Comparison of ENCODE assay signal across 8 cellular contexts in genomic region chr9:35481347-35481975, GRCh38. TPM values are rescaled to one million over a fixed set of nuclear protein-coding genes. Genes with fewer than 3 reads are reported as not detected.
A peak's percentile ranks its signal among the peaks of the same experiment; 100 is the strongest.
DNase-seq lines count a peak whose midpoint lies in the region; ATAC-seq and FAIRE-seq lines count a peak whose summit lies in the region.

No MANE protein-coding gene starts in this region.

- DNase-seq in DMS53 treated with DMSO at 0.1 percent for 48 hours (lab: John Stamatoyannopoulos, UW; ENCODE audit: unreplicated experiment) (peak; percentile 4), HTR-8/SVneo (ENCODE audit: insufficient read length, low spot score) (peak; percentile 32), SJCRH30 (peak; percentile 60 to 69), dermis microvascular lymphatic vessel endothelial cell (ENCODE audit: low read depth in 2 of 2) (peak; percentile 61 to 78), midbrain (lab: John Stamatoyannopoulos, UW) (peak; percentile 7)

- no peak overlapping the region for H3K4me3 ChIP-seq in SJCRH30

- H3K4me1 ChIP-seq in SJCRH30, result no peaks in the 10 kb centered on the region

- no peaks in the 10 kb centered on the region for H3K27me3 ChIP-seq in SJCRH30

- ATAC-seq in GM19328 (IDR thresholded peaks at IDR 0.05; ENCODE audit: unreplicated experiment), result no peak
- ATAC-seq in HG02885 (IDR thresholded peaks at IDR 0.05; ENCODE audit: poor library complexity, unreplicated experiment), result no peak
- no peak for ATAC-seq in GM21381 (IDR thresholded peaks at IDR 0.05; ENCODE audit: unreplicated experiment)

- H3K9me3 ChIP-seq in SJCRH30 (replicated peaks), result no peaks in the 10 kb centered on the region

- no peaks in the 10 kb centered on the region for H3K36me3 ChIP-seq in SJCRH30

- FAIRE-seq in HTR-8/SVneo (lab: Jason Lieb, UNC), result no peak

- H3K27ac ChIP-seq in SJCRH30, result no peak overlapping the region

RNA-seq across cellular contexts. Expression of gene RUSC2, which starts 8.4 kb away (rescaled TPM):
- 5.3 and 5.6 TPM in 2 replicates for total RNA-seq in SJCRH30 (2014; rRNA removed; shearing (Covaris generic))
- total RNA-seq in dermis microvascular lymphatic vessel endothelial cell, result 7.8 and 11.1 TPM in 2 replicates

Comparison
In these comparisons a context has a peak if more than half of its experiments do, and no peak if none do; other contexts are left out.
1. DNase-seq: peak in every context shown above with its lines; median percentile 70 in dermis microvascular lymphatic vessel endothelial cell; 64 in SJCRH30; 32 in HTR-8/SVneo; 7 in midbrain; 4 in DMS53 treated with DMSO at 0.1 percent for 48 hours.